1 cellular context compared by ENCODE assay signal in the genomic region with DNA sequence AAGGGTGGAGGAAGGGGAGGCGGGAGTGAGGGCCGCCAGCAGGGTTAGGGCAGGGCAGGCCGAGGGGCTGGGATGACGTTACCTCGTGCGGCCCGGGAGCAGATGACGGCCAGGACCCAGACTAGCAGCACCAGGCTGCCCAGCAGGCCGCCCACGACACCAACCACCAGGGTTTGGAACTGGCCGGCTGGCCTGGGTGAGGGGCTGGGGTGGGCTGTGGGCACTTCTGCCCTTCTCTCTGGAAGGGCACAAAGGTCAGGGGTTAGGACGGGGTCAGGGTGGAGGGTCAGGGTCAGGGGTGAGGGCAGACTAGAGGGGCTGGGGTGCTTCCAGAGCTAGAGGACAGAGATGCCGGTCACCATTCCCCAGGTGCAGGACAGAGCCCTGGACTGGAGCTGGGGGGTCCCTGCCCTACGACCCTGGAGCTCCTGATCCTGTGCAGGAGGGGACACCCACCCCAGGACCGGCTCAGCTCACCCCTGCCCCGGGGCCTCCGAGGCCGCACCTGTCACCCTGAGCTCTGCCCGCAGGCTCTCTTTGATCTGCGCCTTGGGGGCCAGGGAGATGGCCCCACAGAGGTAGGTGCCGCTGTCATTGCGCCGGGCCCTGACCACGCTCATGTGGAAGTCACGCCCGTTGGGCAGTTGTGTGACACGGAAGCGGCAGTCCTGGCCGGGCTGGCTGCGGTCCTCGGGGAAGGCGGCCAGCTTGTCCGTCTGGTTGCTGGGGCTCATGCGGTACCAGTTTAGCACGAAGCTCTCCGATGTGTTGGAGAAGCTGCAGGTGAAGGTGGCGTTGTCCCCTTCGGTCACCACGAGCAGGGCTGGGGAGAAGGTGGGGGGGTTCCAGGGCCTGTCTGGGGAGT.
TF ChIP-seq lines count a peak whose summit lies in the region.

No MANE protein-coding gene starts in this region.

TF ChIP-seq in HEK293, 187 proteins besides CTCF, POLR2A, EP300 and RAD21 (continued from another document):
- TF ChIP-seq, protein P1, sequence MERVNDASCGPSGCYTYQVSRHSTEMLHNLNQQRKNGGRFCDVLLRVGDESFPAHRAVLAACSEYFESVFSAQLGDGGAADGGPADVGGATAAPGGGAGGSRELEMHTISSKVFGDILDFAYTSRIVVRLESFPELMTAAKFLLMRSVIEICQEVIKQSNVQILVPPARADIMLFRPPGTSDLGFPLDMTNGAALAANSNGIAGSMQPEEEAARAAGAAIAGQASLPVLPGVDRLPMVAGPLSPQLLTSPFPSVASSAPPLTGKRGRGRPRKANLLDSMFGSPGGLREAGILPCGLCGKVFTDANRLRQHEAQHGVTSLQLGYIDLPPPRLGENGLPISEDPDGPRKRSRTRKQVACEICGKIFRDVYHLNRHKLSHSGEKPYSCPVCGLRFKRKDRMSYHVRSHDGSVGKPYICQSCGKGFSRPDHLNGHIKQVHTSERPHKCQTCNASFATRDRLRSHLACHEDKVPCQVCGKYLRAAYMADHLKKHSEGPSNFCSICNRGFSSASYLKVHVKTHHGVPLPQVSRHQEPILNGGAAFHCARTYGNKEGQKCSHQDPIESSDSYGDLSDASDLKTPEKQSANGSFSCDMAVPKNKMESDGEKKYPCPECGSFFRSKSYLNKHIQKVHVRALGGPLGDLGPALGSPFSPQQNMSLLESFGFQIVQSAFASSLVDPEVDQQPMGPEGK (tag by site-specific recombination; IDR thresholded peaks at IDR 0.05) = no peak
